8 cellular contexts compared by ENCODE assay signal in genomic region chr1:110034451-110035235, GRCh38. TPM values are rescaled to one million over a fixed set of nuclear protein-coding genes. Genes with fewer than 3 reads are reported as not detected.
DNase-seq lines count a peak whose midpoint lies in the region; ATAC-seq, FAIRE-seq and TF ChIP-seq lines count a peak whose summit lies in the region.

A gene with protein sequence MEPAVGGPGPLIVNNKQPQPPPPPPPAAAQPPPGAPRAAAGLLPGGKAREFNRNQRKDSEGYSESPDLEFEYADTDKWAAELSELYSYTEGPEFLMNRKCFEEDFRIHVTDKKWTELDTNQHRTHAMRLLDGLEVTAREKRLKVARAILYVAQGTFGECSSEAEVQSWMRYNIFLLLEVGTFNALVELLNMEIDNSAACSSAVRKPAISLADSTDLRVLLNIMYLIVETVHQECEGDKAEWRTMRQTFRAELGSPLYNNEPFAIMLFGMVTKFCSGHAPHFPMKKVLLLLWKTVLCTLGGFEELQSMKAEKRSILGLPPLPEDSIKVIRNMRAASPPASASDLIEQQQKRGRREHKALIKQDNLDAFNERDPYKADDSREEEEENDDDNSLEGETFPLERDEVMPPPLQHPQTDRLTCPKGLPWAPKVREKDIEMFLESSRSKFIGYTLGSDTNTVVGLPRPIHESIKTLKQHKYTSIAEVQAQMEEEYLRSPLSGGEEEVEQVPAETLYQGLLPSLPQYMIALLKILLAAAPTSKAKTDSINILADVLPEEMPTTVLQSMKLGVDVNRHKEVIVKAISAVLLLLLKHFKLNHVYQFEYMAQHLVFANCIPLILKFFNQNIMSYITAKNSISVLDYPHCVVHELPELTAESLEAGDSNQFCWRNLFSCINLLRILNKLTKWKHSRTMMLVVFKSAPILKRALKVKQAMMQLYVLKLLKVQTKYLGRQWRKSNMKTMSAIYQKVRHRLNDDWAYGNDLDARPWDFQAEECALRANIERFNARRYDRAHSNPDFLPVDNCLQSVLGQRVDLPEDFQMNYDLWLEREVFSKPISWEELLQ (plus strand): TSS chr1:110034624. CDS start chr1:110034638, 14 bp downstream.

- intact Hi-C loops in T-helper 1 cell treated with Interleukin-12 subunit alpha and Interleukin-12 subunit beta and Interleukin-4 antibody, amounts not matched to agents 30 ng/mL and 1 ng/mL, for 36 hours (cut with micrococcal nuclease) = loop anchor here (1.0 to 10.0 kb wide), 17 partner anchors 50 to 944 kb away; partner anchors contain the start of genes AHCYL1, ATXN7L2, ELAPOR1 and GNAI3
- intact Hi-C loops in left ventricle myocardium inferior (cut with micrococcal nuclease) (no loop called here), prostate gland (cut with DNase I) (no loop called here)

- TF ChIP-seq CTCF in left ventricle myocardium inferior (IDR thresholded peaks at IDR 0.05; ENCODE audit: borderline replicate concordance) = no peak
- TF ChIP-seq CTCF in prostate gland (IDR thresholded peaks at IDR 0.05) = peak in 2 of 4 experiments; percentile 7 to 21

- FAIRE-seq in GM12892 (lab: Jason Lieb, UNC) = peak; percentile 85

- under 1% methylated on average over 61 of the region's 66 CpGs for WGBS in prostate gland
- WGBS in urinary bladder = under 1% methylated on average over 66 of the region's 66 CpGs

- H3K27ac ChIP-seq in left ventricle myocardium inferior (replicated peaks) (peak within 1 kb of the TSS; percentile 95), prostate gland (peak within 1 kb of the TSS; percentile 84 to 87), urinary bladder (ENCODE audit: low read depth) (peak within 1 kb of the TSS; percentile 83)

- H3K4me3 ChIP-seq in left ventricle myocardium inferior (peak within 1 kb of the TSS; percentile 98), prostate gland (peak within 1 kb of the TSS; percentile 96 to 97), urinary bladder (ENCODE audit: low read depth, low read length) (peak within 1 kb of the TSS; percentile 77)

- H3K27me3 ChIP-seq in left ventricle myocardium inferior (ENCODE audit: low read depth) (no peaks in the 10 kb centered on the region), prostate gland (replicated peaks; ENCODE audit: insufficient read depth) (no peaks in the 10 kb centered on the region)

- H3K4me1 ChIP-seq in left ventricle myocardium inferior (peaks cover 28% of the 10 kb centered on the region), prostate gland (replicated peaks) (peaks cover 3% of the 10 kb centered on the region), urinary bladder (ENCODE audit: insufficient read depth) (peaks cover 1% of the 10 kb centered on the region)

- peak; percentile 90 for ATAC-seq in HG02852 (IDR thresholded peaks at IDR 0.05; ENCODE audit: unreplicated experiment)

- DNase-seq in GM12892 (ENCODE audit: insufficient read length) (peak; percentile 72), NCI-H146 treated with DMSO at 0.1 percent for 48 hours (lab: John Stamatoyannopoulos, UW; ENCODE audit: unreplicated experiment) (peak; percentile 90), amniotic epithelial cell (ENCODE audit: low read depth) (peak; percentile 95), left ventricle myocardium inferior (peak; percentile 90), prostate gland (ENCODE audit: low spot score) (peak; percentile 90)

- peak; percentile 66; the same call in 1 of the 2 replicates for TF ChIP-seq POLR2A in GM12892 (IDR thresholded peaks at IDR 0.05; ENCODE audit: low read depth, low read length)
- TF ChIP-seq POLR2A in prostate gland (IDR thresholded peaks at IDR 0.05) = peak; percentile 54

- peaks cover 18% of the 10 kb centered on the region for H3K36me3 ChIP-seq in left ventricle myocardium inferior
- peaks cover 11 to 12% of the 10 kb centered on the region in 2 donors for H3K36me3 ChIP-seq in prostate gland
- H3K36me3 ChIP-seq in urinary bladder (ENCODE audit: insufficient read depth) = no peaks in the 10 kb centered on the region

- H3K9me3 ChIP-seq in left ventricle myocardium inferior (replicated peaks) (no peaks in the 10 kb centered on the region), prostate gland (no peaks in the 10 kb centered on the region)

RNA-seq across cellular contexts. Expression of the gene that starts here (rescaled TPM):
- polyA plus RNA-seq in GM12892 (2012; ENCODE audit: missing spikeins) = 13.9 TPM
- 44.1 and 45.0 TPM in 2 replicates for total RNA-seq in T-helper 1 cell treated with Interleukin-12 subunit alpha and Interleukin-12 subunit beta and Interleukin-4 antibody, amounts not matched to agents 30 ng/mL and 1 ng/mL, for 36 hours
- total RNA-seq in left ventricle myocardium inferior (18.1 TPM), prostate gland (10 to 100 TPM; 36.8 to 73.2 TPM), urinary bladder (46.0 TPM)
- 26.5 TPM for polyA plus RNA-seq in urinary bladder

Comparison
In these comparisons a context has a peak if more than half of its experiments do, and no peak if none do; other contexts are left out.
1. Peak in every context shown above with its lines: DNase-seq, ATAC-seq, H3K4me3 ChIP-seq and H3K27ac ChIP-seq.